26 cellular contexts compared by ENCODE assay signal in the genomic region with DNA sequence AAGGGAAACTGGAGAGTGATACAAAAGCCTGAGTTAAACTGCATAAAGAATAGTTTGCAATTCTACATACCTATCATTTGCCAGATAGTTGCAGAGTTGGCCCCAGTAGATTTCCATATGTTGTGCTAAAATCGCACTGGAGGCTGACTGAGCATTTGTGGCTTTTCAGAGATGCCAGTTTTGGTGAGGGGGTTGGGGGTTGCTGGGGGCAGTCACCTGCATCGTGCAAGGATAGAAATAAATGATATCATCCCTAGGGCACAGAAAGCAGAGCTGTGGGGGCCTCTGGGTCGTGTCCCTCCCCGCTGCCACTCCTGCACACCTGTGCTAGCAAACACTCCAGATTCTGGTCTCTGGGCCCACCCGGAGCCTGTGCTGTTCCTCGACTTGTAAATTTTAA.
"Had no signal": no experiment of that assay in that cellular context is flagged by ENCODE, and none has a peak within 500 bp of the region (broad histone marks: within the 10 kb centered on the region; RNA-seq: fewer than 3 reads in every experiment).

No MANE protein-coding gene starts in this region.

- H3K4me3 ChIP-seq: SJCRH30 had no signal

- H3K27me3 Mint-ChIP-seq: activated T-helper 17 cell treated with anti-CD3 and anti-CD28 coated beads, Interleukin-2, amount 50 U/mL, for 72 hours had no signal

- H3K36me3 Mint-ChIP-seq: activated naive CD4-positive, alpha-beta T cell treated with anti-CD3 and anti-CD28 coated beads, Interleukin-2, amount 10 ng/mL, durations not matched to agents 7 days and 5 days had no signal

- H3K27me3 ChIP-seq: SJCRH30 had no signal

- H3K27ac Mint-ChIP-seq: activated naive CD4-positive, alpha-beta T cell treated with anti-CD3 and anti-CD28 coated beads, Interleukin-2, amount 10 ng/mL, durations not matched to agents 7 days and 5 days; activated naive CD8-positive, alpha-beta T cell treated with anti-CD3 and anti-CD28 coated beads for 36 hours; T-helper 1 cell treated with Interleukin-12 subunit alpha and Interleukin-12 subunit beta and Interleukin-4 antibody, amounts not matched to agents 30 μg/mL and 1 μg/mL, for 36 hours had no signal

- H3K36me3 ChIP-seq: SJCRH30 had no signal

- H3K27ac ChIP-seq: RWPE1, SJCRH30 had no signal

- ATAC-seq: activated CD4-positive, CD25-positive, alpha-beta regulatory T cell treated with anti-CD3 and anti-CD28 coated beads, Interleukin-2, amount 50 U/mL, for 24 hours; activated T-helper 17 cell treated with anti-CD3 and anti-CD28 coated beads, Interleukin-2, amount 50 U/mL, for 72 hours; SK-N-SH treated with all-trans-retinoic acid at 6 μM for 48 hours had no signal

- H3K4me3 Mint-ChIP-seq: activated naive CD4-positive, alpha-beta T cell treated with anti-CD3 and anti-CD28 coated beads, Interleukin-2, amount 10 ng/mL, durations not matched to agents 7 days and 5 days; activated naive CD8-positive, alpha-beta T cell treated with anti-CD3 and anti-CD28 coated beads for 36 hours; activated T-helper 17 cell treated with anti-CD3 and anti-CD28 coated beads, Interleukin-2, amount 50 U/mL, for 72 hours; T-helper 1 cell treated with Interleukin-12 subunit alpha and Interleukin-12 subunit beta and Interleukin-4 antibody, amounts not matched to agents 30 μg/mL and 1 μg/mL, for 36 hours had no signal

- DNase-seq: activated CD4-positive, alpha-beta T cell treated with anti-CD3 and anti-CD28 coated beads for 48 hours; activated CD4-positive, alpha-beta T cell treated with anti-CD3 and anti-CD28 coated beads, Interleukin-2, amount 50 U/mL, for 4 hours; activated gamma-delta T cell; activated naive CD4-positive, alpha-beta T cell treated with anti-CD3 and anti-CD28 coated beads, Interleukin-2, amount 10 ng/mL, durations not matched to agents 7 days and 5 days; activated naive CD8-positive, alpha-beta T cell treated with anti-CD3 and anti-CD28 coated beads for 36 hours; activated T-cell treated with anti-CD3 and anti-CD28 coated beads for 4 hours; activated T-cell treated with anti-CD3 and anti-CD28 coated beads, Interleukin-2, amount 50 U/mL, for 48 hours; cerebellar nuclear complex; Karpas-422; NCI-H1048; NCI-H1417; NCI-H1694; NCI-H2029; NCI-H2107; NCI-H345; NCI-H510A; NCI-H526 treated with DMSO at 0.1 percent for 48 hours; NCI-H82; Right ventricle myocardium superior; SJCRH30; SW 1271 had no signal

- H3K9me3 ChIP-seq: SJCRH30 had no signal
